9 cellular contexts compared by ENCODE assay signal in genomic region chr12:19288603-19289244, GRCh38.
DNase-seq lines count a peak whose midpoint lies in the region; ATAC-seq, FAIRE-seq and TF ChIP-seq lines count a peak whose summit lies in the region.
"Had no signal": no experiment of that assay in that cellular context is flagged by ENCODE, and none has a peak within 500 bp of the region (broad histone marks: within the 10 kb centered on the region; RNA-seq: fewer than 3 reads in every experiment).

No MANE protein-coding gene starts in this region.

- no peak overlapping the region for H3K27ac Mint-ChIP-seq in chondrocyte (ENCODE audit: unreplicated experiment)
- H3K27ac Mint-ChIP-seq: naive thymus-derived CD8-positive, alpha-beta T cell had no signal

- H3K4me3 ChIP-seq in HCT116 (replicated peaks in 1 of 2; ENCODE audit: low read depth in 1 of 2, low read length in 2 of 2) (no peak overlapping the region), mesenchymal stem cell (ENCODE audit: insufficient read depth in 1 of 2, low read depth in 1 of 2, low read length in 2 of 2) (no peak overlapping the region)

- H3K23ac ChIP-seq in mesenchymal stem cell (ENCODE audit: low read length in 2 of 2), result no peak overlapping the region

- no peaks in the 10 kb centered on the region; the same call in 1 of the 2 replicates for H3K9me2 ChIP-seq in HCT116 (ENCODE audit: insufficient read depth)

- H3K14ac ChIP-seq in mesenchymal stem cell (ENCODE audit: low read length in 2 of 2), result no peak overlapping the region

- ATAC-seq in HCT116, result peak; percentile 59; the same call in 1 of the 2 replicates
- no peak for ATAC-seq in HG02571 (IDR thresholded peaks at IDR 0.05; ENCODE audit: unreplicated experiment)
- ATAC-seq: naive thymus-derived CD8-positive, alpha-beta T cell had no signal

- H2BK120ac ChIP-seq in mesenchymal stem cell (ENCODE audit: low read depth, low read length), result no peak overlapping the region

- no peaks in the 10 kb centered on the region for H3K27me3 ChIP-seq in HCT116 (ENCODE audit: insufficient read depth, low read length)
- H3K27me3 ChIP-seq in mesenchymal stem cell (ENCODE audit: control insufficient read depth in 1 of 2, insufficient read depth in 1 of 2, low read length in 2 of 2), result no peaks in the 10 kb centered on the region

- no peak overlapping the region for H3K9ac ChIP-seq in HCT116 (ENCODE audit: low read length)
- H3K9ac ChIP-seq in mesenchymal stem cell (ENCODE audit: low read length), result peak overlapping the region; percentile 9

- H3K4me1 Mint-ChIP-seq in chondrocyte (ENCODE audit: low read depth), result peaks cover 12% of the 10 kb centered on the region
- H3K4me1 Mint-ChIP-seq: naive thymus-derived CD8-positive, alpha-beta T cell had no signal

- POLR2A ChIA-PET in HCT116 (lab: Charles Lee), result no interaction called here

- no peak overlapping the region for H2AFZ ChIP-seq in HCT116 (ENCODE audit: low read depth, low read length, poor library complexity, severe bottlenecking)
- no peak overlapping the region for H2AFZ ChIP-seq in mesenchymal stem cell (ENCODE audit: low read depth, low read length)

- intact Hi-C loops in HCT116 (cut with micrococcal nuclease), result loop anchor here (5.0 kb wide), 1 partner anchor 856 kb away; no protein-coding TSS in a partner anchor

- H3K4me3 Mint-ChIP-seq in chondrocyte (ENCODE audit: unreplicated experiment), result no peak overlapping the region
- H3K4me3 Mint-ChIP-seq: naive thymus-derived CD8-positive, alpha-beta T cell had no signal

- H3K79me1 ChIP-seq in mesenchymal stem cell (replicated peaks; ENCODE audit: low read length, poor library complexity, severe bottlenecking), result peaks cover 14% of the 10 kb centered on the region

- no peaks in the 10 kb centered on the region for H3K79me2 ChIP-seq in HCT116 (ENCODE audit: insufficient read depth, low read length)

- no peak overlapping the region for H2BK15ac ChIP-seq in mesenchymal stem cell (ENCODE audit: low read depth, poor library complexity, severe bottlenecking)

- H3K18ac ChIP-seq in mesenchymal stem cell (ENCODE audit: low read depth in 1 of 2, low read length in 2 of 2), result no peak overlapping the region

- no peaks in the 10 kb centered on the region for H3K36me3 Mint-ChIP-seq in chondrocyte (ENCODE audit: low read depth)
- H3K36me3 Mint-ChIP-seq: naive thymus-derived CD8-positive, alpha-beta T cell had no signal

- peak; percentile 74 for FAIRE-seq in D721Med (lab: Jason Lieb, UNC)

- H3K4me2 ChIP-seq in HCT116 (ENCODE audit: low read length) (no peak overlapping the region), mesenchymal stem cell (ENCODE audit: low read length, poor library complexity, severe bottlenecking) (no peak overlapping the region)

- TF ChIP-seq CTCF in D721Med (IDR thresholded peaks at IDR 0.05; ENCODE audit: insufficient read depth, missing control alignments) (peak; percentile 63), HCT116 (IDR thresholded peaks at IDR 0.05 in 2 of 3, conservative IDR thresholded peaks at IDR 0.05 in 1 of 3; ENCODE audit: borderline replicate concordance in 1 of 3, insufficient read depth in 1 of 3, low read depth in 2 of 3, low read length in 2 of 3) (peak; percentile 42 to 75 (median 56); a peak in 5 of 6 replicates), chondrocyte (IDR thresholded peaks at IDR 0.05) (peak; percentile 94)

- TF ChIP-seq RAD21 in HCT116 (IDR thresholded peaks at IDR 0.05; ENCODE audit: low read depth), result peak; percentile 52

- H3K4me1 ChIP-seq in HCT116 (ENCODE audit: control insufficient read depth in 1 of 2, insufficient read depth in 2 of 2, low read length in 2 of 2) (no peaks in the 10 kb centered on the region), mesenchymal stem cell (ENCODE audit: control insufficient read depth, insufficient read depth, low read depth, low read length) (no peaks in the 10 kb centered on the region)

- no peak overlapping the region for H3K27ac ChIP-seq in HCT116 (ENCODE audit: low read depth, low read length)
- H3K27ac ChIP-seq in mesenchymal stem cell (ENCODE audit: low read length, poor library complexity, severe bottlenecking), result no peak overlapping the region

- H2BK12ac ChIP-seq in mesenchymal stem cell (ENCODE audit: low read length in 2 of 2), result no peak overlapping the region

- CTCF ChIA-PET in HCT116 (lab: Charles Lee), result no interaction called here

- H3K36me3 ChIP-seq in HCT116 (ENCODE audit: control insufficient read depth in 1 of 2, insufficient read depth in 2 of 2, low read length in 2 of 2) (peaks cover 0 to 5% of the 10 kb centered on the region in 2 experiments; a peak in 1 of 4 replicates), mesenchymal stem cell (ENCODE audit: control insufficient read depth in 1 of 2, insufficient read depth in 2 of 2, low read depth in 1 of 2, low read length in 2 of 2) (peaks cover 27 to 33% of the 10 kb centered on the region in 2 experiments)

- no peak overlapping the region for H2BK5ac ChIP-seq in mesenchymal stem cell (ENCODE audit: low read depth, low read length, poor library complexity, severe bottlenecking)

- H3K27me3 Mint-ChIP-seq in chondrocyte (ENCODE audit: low read depth), result no peaks in the 10 kb centered on the region
- H3K27me3 Mint-ChIP-seq: naive thymus-derived CD8-positive, alpha-beta T cell had no signal

- DNase-seq in D721Med (ENCODE audit: insufficient read length, low spot score), result no peak
- DNase-seq in HCT116 (ENCODE audit: low read depth, low spot score), result peak; percentile 22
- DNase-seq in NCI-H2227 (lab: John Stamatoyannopoulos, UW; ENCODE audit: unreplicated experiment), result peak; percentile 1
- DNase-seq in chondrocyte (ENCODE audit: low spot score), result no peak
- DNase-seq in mesenchymal stem cell, result peak; percentile 56
- no peak for DNase-seq in activated gamma-delta T cell treated with Interleukin-2 at 50 U/mL for 16 hours
- DNase-seq in activated CD4-positive, alpha-beta T cell treated with anti-CD3 and anti-CD28 coated beads for 48 hours, result no peak

- H3K9me3 ChIP-seq in HCT116 (ENCODE audit: control insufficient read depth in 1 of 2, insufficient read depth in 1 of 2, low read depth in 1 of 2, low read length in 2 of 2) (no peaks in the 10 kb centered on the region), mesenchymal stem cell (ENCODE audit: control insufficient read depth, low read length) (no peaks in the 10 kb centered on the region)

- no TSS peak for BruUV-seq in HCT116 (replicated peaks; lab: Mats Ljungman, UMichigan)

- no peaks in the 10 kb centered on the region for H3K9me3 Mint-ChIP-seq in chondrocyte (ENCODE audit: low read depth)
- H3K9me3 Mint-ChIP-seq: naive thymus-derived CD8-positive, alpha-beta T cell had no signal

- no peaks in the 10 kb centered on the region for H4K20me1 ChIP-seq in HCT116 (ENCODE audit: insufficient read depth)

- no peak overlapping the region for H4K91ac ChIP-seq in mesenchymal stem cell (ENCODE audit: low read length)

- no peak overlapping the region for H3K4ac ChIP-seq in mesenchymal stem cell (ENCODE audit: low read depth in 1 of 2, low read length in 2 of 2)

- no peak overlapping the region for H4K8ac ChIP-seq in mesenchymal stem cell (ENCODE audit: low read length)

- no peak overlapping the region for H2AK5ac ChIP-seq in mesenchymal stem cell (ENCODE audit: low read length, severe bottlenecking)

- 72% methylated on average over 2 of the region's 2 CpGs for WGBS in mesenchymal stem cell

- no peak for TF ChIP-seq POLR2A in HCT116 (IDR thresholded peaks at IDR 0.05; ENCODE audit: borderline replicate concordance, extremely low read depth, insufficient read depth, insufficient read length)

- RAD21 ChIA-PET in HCT116 (lab: Charles Lee; ENCODE audit: low non-redundant PET in 1 of 2, low total read pairs in 2 of 2, uncharacterized antibody in 2 of 2, unreplicated experiment in 2 of 2), result no interaction called here

TF ChIP-seq in HCT116, 20 proteins besides CTCF, POLR2A, EP300 and RAD21:
- TF ChIP-seq ZBTB33 (IDR thresholded peaks at IDR 0.05; ENCODE audit: extremely low read depth, insufficient replicate concordance, low read length), result no peak
- no peak for TF ChIP-seq CBX3 (IDR thresholded peaks at IDR 0.05; ENCODE audit: low read depth)
- TF ChIP-seq SP1 (IDR thresholded peaks at IDR 0.05; ENCODE audit: low read depth), result no peak
- no peak for TF ChIP-seq MAX (IDR thresholded peaks at IDR 0.05)
TF ChIP-seq in HCT116: peak in this region for 0.

Comparison
In these comparisons a context has a peak if more than half of its experiments do, and no peak if none do; other contexts are left out.
1. DNase-seq: peak in HCT116 (single experiment), NCI-H2227 (single experiment) and mesenchymal stem cell (single experiment); none in D721Med (single experiment), chondrocyte (single experiment), activated gamma-delta T cell treated with Interleukin-2 at 50 U/mL for 16 hours (single experiment) and activated CD4-positive, alpha-beta T cell treated with anti-CD3 and anti-CD28 coated beads for 48 hours (single experiment).
2. Peak in every context shown above with its lines, with median percentiles within 50 percentile points of each other: CTCF ChIP-seq.